8 cellular contexts compared by ENCODE assay signal in the genomic region with DNA sequence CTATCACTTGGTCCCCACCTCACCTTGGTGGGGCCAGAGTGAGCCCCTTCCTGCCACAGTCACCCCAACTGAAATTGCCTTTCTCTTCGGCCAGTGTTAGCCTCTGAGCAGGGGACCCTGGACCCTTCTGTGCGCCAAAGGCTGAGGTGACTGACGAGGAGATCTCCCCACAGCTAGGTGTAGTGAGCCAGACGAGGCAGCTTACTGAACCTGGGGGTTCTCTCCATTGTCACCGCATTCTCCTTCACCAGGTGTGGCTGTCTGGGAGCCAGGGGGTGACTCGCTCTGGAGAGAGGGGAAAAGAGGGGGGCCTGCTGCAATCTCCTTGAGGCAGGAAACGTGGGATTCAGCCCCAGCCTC. TPM values are rescaled to one million over a fixed set of nuclear protein-coding genes. Genes with fewer than 3 reads are reported as not detected.
DNase-seq lines count a peak whose midpoint lies in the region; ATAC-seq, FAIRE-seq and TF ChIP-seq lines count a peak whose summit lies in the region.

No MANE protein-coding gene starts in this region.

- FAIRE-seq in A549 (lab: Jason Lieb, UNC), result no peak

- no peak overlapping the region; the same call in 1 of the 2 replicates for H2AK5ac ChIP-seq in IMR-90 (ENCODE audit: low read depth, low read length)

- H3K9me3 ChIP-seq in A549, result no peaks in the 10 kb centered on the region
- peaks cover 6% of the 10 kb centered on the region for H3K9me3 ChIP-seq in IMR-90 (ENCODE audit: control insufficient read depth, insufficient read depth, low read length)
- no peaks in the 10 kb centered on the region for H3K9me3 ChIP-seq in mucosa of rectum (ENCODE audit: control insufficient read depth in 2 of 2, low read length in 2 of 2)

- H3K4me1 ChIP-seq in A549 (peaks cover 22% of the 10 kb centered on the region), IMR-90 (ENCODE audit: control insufficient read depth, insufficient read depth, low read length) (peaks cover 9% of the 10 kb centered on the region), mucosa of rectum (ENCODE audit: control insufficient read depth in 2 of 2, insufficient read depth in 2 of 2, low read length in 2 of 2) (peaks cover 11 to 20% of the 10 kb centered on the region in 2 donors)

- POLR2A ChIA-PET in A549 (lab: Yijun Ruan, JAX) (interaction anchor here (2.0 kb wide), 1 partner anchor 13 kb away, joined by 17 read pairs; no protein-coding TSS in a partner anchor), IMR-90 (lab: Charles Lee; ENCODE audit: unreplicated experiment) (no interaction called here)

- H3K27ac ChIP-seq in A549 (peak overlapping the region; percentile 1 to 95; a peak in 3 of 6 replicates), IMR-90 (ENCODE audit: insufficient read depth, low read length) (no peak overlapping the region), mucosa of rectum (ENCODE audit: low read depth in 2 of 2, low read length in 2 of 2) (no peak overlapping the region)

- H3K4me3 ChIP-seq in A549, result peak overlapping the region; percentile 100
- peak overlapping the region; percentile 82 for H3K4me3 ChIP-seq in IMR-90 (ENCODE audit: insufficient read depth, low read depth, low read length)
- H3K4me3 ChIP-seq in choroid plexus epithelial cell (ENCODE audit: low read depth, low read length), result peak overlapping the region; percentile 95
- H3K4me3 ChIP-seq in mucosa of rectum (ENCODE audit: low read length in 2 of 2), result peak overlapping the region; percentile 84 to 99

- H3K36me3 ChIP-seq in IMR-90 (ENCODE audit: control insufficient read depth, insufficient read depth, low read length) (peaks cover 13% of the 10 kb centered on the region), mucosa of rectum (ENCODE audit: control insufficient read depth in 2 of 2, insufficient read depth in 2 of 2, low read length in 2 of 2) (peaks cover 0 to 11% of the 10 kb centered on the region in 2 donors)

- peak overlapping the region; percentile 79 for H3K9ac ChIP-seq in IMR-90 (ENCODE audit: low read depth, low read length)
- peak overlapping the region; percentile 41 to 94 for H3K9ac ChIP-seq in mucosa of rectum (ENCODE audit: low read depth in 1 of 2, low read length in 2 of 2)

- peak overlapping the region; percentile 99 for H2AK9ac ChIP-seq in IMR-90 (replicated peaks; ENCODE audit: low read depth, low read length, poor library complexity)

- H4K20me1 ChIP-seq in IMR-90 (ENCODE audit: insufficient read depth, low read length), result peaks cover 31% of the 10 kb centered on the region

- TF ChIP-seq POLR2A in A549 (IDR thresholded peaks at IDR 0.05; ENCODE audit: low read length) (no peak), IMR-90 (IDR thresholded peaks at IDR 0.05; ENCODE audit: low read depth, low read length) (no peak)

- H3K56ac ChIP-seq in IMR-90 (ENCODE audit: extremely low read depth, insufficient read depth, low read length), result peak overlapping the region; percentile 32; the same call in 1 of the 2 replicates

- H2AFZ ChIP-seq in IMR-90 (replicated peaks; ENCODE audit: low read length, poor library complexity), result peak overlapping the region; percentile 49

- H2BK20ac ChIP-seq in IMR-90 (ENCODE audit: low read depth, low read length), result no peak overlapping the region

- ATAC-seq in A549 (no peak), IMR-90 (ENCODE audit: low read depth) (no peak), HG03469 (IDR thresholded peaks at IDR 0.05; ENCODE audit: unreplicated experiment) (no peak)

- no peak overlapping the region for H2BK5ac ChIP-seq in IMR-90 (ENCODE audit: low read depth, low read length, poor library complexity, severe bottlenecking)

- BruUV-seq in IMR-90 (replicated peaks; lab: Mats Ljungman, UMichigan), result no TSS peak

- H3K4ac ChIP-seq in IMR-90 (ENCODE audit: low read depth, low read length), result no peak overlapping the region

- CTCF ChIA-PET in A549 (lab: Yijun Ruan, JAX), result no interaction called here
- CTCF ChIA-PET in IMR-90 (lab: Yijun Ruan, JAX), result no interaction called here

- no peak overlapping the region for H4K8ac ChIP-seq in IMR-90 (ENCODE audit: low read depth in 2 of 2, low read length in 2 of 2)

- peak overlapping the region; percentile 77 for H3K23ac ChIP-seq in IMR-90 (ENCODE audit: low read depth, low read length)

- no peak overlapping the region for H4K91ac ChIP-seq in IMR-90 (ENCODE audit: insufficient read depth, low read depth, low read length)

- TF ChIP-seq CTCF in A549 (IDR thresholded peaks at IDR 0.05) (no peak), IMR-90 (conservative IDR thresholded peaks at IDR 0.05; ENCODE audit: low read depth, low read length) (no peak), choroid plexus epithelial cell (conservative IDR thresholded peaks at IDR 0.05; ENCODE audit: low read depth, low read length) (no peak)

- H2BK15ac ChIP-seq in IMR-90 (ENCODE audit: low read depth, low read length), result no peak overlapping the region

- H3K27me3 ChIP-seq in IMR-90 (ENCODE audit: control insufficient read depth, insufficient read depth, low read length) (no peaks in the 10 kb centered on the region; the same call in 1 of the 2 replicates), mucosa of rectum (ENCODE audit: control insufficient read depth in 2 of 2, insufficient read depth in 2 of 2, low read length in 2 of 2) (peaks cover 0 to 2% of the 10 kb centered on the region in 2 donors)

- TF ChIP-seq RAD21 in A549 (conservative IDR thresholded peaks at IDR 0.05 in 1 of 2, IDR thresholded peaks at IDR 0.05 in 1 of 2) (no peak), IMR-90 (IDR thresholded peaks at IDR 0.05; ENCODE audit: low read length) (no peak)

- TF ChIP-seq EP300 in A549 (IDR thresholded peaks at IDR 0.05), result no peak

- dilution Hi-C loops in IMR-90 (cut with HindIII; ENCODE audit: low sequenced_read_pairs, unreplicated experiment), result no loop called here

- WGBS in A549 (ENCODE audit: missing lambda C conversion rate), result 51% methylated on average over 3 of the region's 7 CpGs
- WGBS in IMR-90 (ENCODE audit: extremely low coverage in 2 of 2, insufficient read length in 1 of 2), 2 experiments, result no CpG with 5 or more reads among the region's 7 CpGs

- no peak overlapping the region for H3K18ac ChIP-seq in IMR-90 (ENCODE audit: low read depth, low read length)

- H3K9me1 ChIP-seq in IMR-90 (ENCODE audit: insufficient read depth, low read length), result peaks cover 8% of the 10 kb centered on the region; the same call in 1 of the 2 replicates

- H3K14ac ChIP-seq in IMR-90 (replicated peaks; ENCODE audit: low read depth, low read length), result no peak overlapping the region; the same call in 1 of the 2 replicates

- no peak overlapping the region for H4K5ac ChIP-seq in IMR-90 (ENCODE audit: low read depth, low read length)

- peaks cover 29 to 55% of the 10 kb centered on the region in 2 experiments for H3K79me1 ChIP-seq in IMR-90 (ENCODE audit: low read depth in 1 of 2, low read length in 2 of 2)

- DNase-seq in A549 (ENCODE audit: low read depth in 1 of 2, low spot score in 1 of 2) (no peak), IMR-90 (no peak), choroid plexus epithelial cell (ENCODE audit: low read depth) (no peak), NCI-H1417 treated with DMSO at 0.1 percent for 48 hours (lab: John Stamatoyannopoulos, UW) (no peak), NCI-H1694 (lab: John Stamatoyannopoulos, UW) (no peak)
- no peak for DNase-seq in NK-92 treated with Interleukin-12 subunit alpha and Interleukin-12 subunit beta, amount 100 ng/mL, for 24 hours (lab: John Stamatoyannopoulos, UW)

- intact Hi-C loops in IMR-90 (cut with micrococcal nuclease), result no loop called here

- H3K4me2 ChIP-seq in A549 (peak overlapping the region; percentile 72), IMR-90 (ENCODE audit: low read depth, low read length) (peak overlapping the region; percentile 99)

- in situ Hi-C loops in IMR-90 (cut with MboI; ENCODE audit: low sequenced_read_pairs), result loop anchor here (5.0 kb wide), 1 partner anchor 255 kb away; a partner anchor contains a TSS

- no peak overlapping the region for H2BK120ac ChIP-seq in IMR-90 (ENCODE audit: low read depth, low read length)

RNA-seq across cellular contexts. Expression of a gene that starts 1.3 kb away (rescaled TPM):
- polyA plus RNA-seq in A549 (2011; rRNA removed), result 374 and 406 TPM in 2 replicates
- 710 and 713 TPM in 2 replicates for polyA plus RNA-seq in A549 (2012; cell fraction: cytosol; rRNA removed)
- polyA plus RNA-seq in A549 (2012; cell fraction: nucleus; rRNA removed), result 369 and 438 TPM in 2 replicates
- 399 to 449 TPM (median 404 TPM) in 3 replicates for polyA plus RNA-seq in A549 (2017; fragmentation: RNase III; extraction: RNeasy Plus Mini Kit Qiagen cat#74134 plus additional on column Dnase treatment)
- 95.9 and 197 TPM in 2 replicates for polyA minus RNA-seq in A549 (2011; rRNA and poly(A)+ RNA removed)
- 104 and 143 TPM in 2 replicates for total RNA-seq in IMR-90 (2012; rRNA removed)
- 643 and 742 TPM in 2 replicates for polyA plus RNA-seq in IMR-90 (2012; rRNA removed)
- 708 and 845 TPM in 2 replicates for polyA plus RNA-seq in IMR-90 (2012; cell fraction: cytosol; rRNA removed)
- polyA plus RNA-seq in IMR-90 (2012; cell fraction: nucleus; rRNA removed; ENCODE audit: low replicate concordance), result 193 and 240 TPM in 2 replicates

RNA-seq across cellular contexts. Expression of a gene that starts 1.4 kb away (rescaled TPM):
- 29.7 and 44.5 TPM in 2 replicates for polyA plus RNA-seq in A549 (2011; rRNA removed)
- polyA plus RNA-seq in A549 (2012; cell fraction: cytosol; rRNA removed), result 88.3 and 93.3 TPM in 2 replicates
- 74.6 and 91.8 TPM in 2 replicates for polyA plus RNA-seq in A549 (2012; cell fraction: nucleus; rRNA removed)
- 29.0 to 44.0 TPM (median 40.2 TPM) in 3 replicates for polyA plus RNA-seq in A549 (2017; fragmentation: RNase III; extraction: RNeasy Plus Mini Kit Qiagen cat#74134 plus additional on column Dnase treatment)
- 35.1 and 58.5 TPM in 2 replicates for polyA minus RNA-seq in A549 (2011; rRNA and poly(A)+ RNA removed)
- 15.8 and 20.6 TPM in 2 replicates for total RNA-seq in IMR-90 (2012; rRNA removed)
- 50.7 and 67.9 TPM in 2 replicates for polyA plus RNA-seq in IMR-90 (2012; rRNA removed)
- 89.2 and 152 TPM in 2 replicates for polyA plus RNA-seq in IMR-90 (2012; cell fraction: cytosol; rRNA removed)
- polyA plus RNA-seq in IMR-90 (2012; cell fraction: nucleus; rRNA removed; ENCODE audit: low replicate concordance), result 43.7 and 86.3 TPM in 2 replicates

RNA-seq across cellular contexts. Expression of a gene that starts 14.5 kb away (rescaled TPM):
- polyA plus RNA-seq in A549 (2011; rRNA removed) (27.4 and 28.8 TPM in 2 replicates), A549 (2017; fragmentation: RNase III; extraction: RNeasy Plus Mini Kit Qiagen cat#74134 plus additional on column Dnase treatment) (51.9 to 54.2 TPM (median 54.1 TPM) in 3 replicates), IMR-90 (2012; rRNA removed) (78.5 and 101 TPM in 2 replicates)
- polyA plus RNA-seq in A549 (2012; cell fraction: cytosol; rRNA removed), result 130 and 158 TPM in 2 replicates
- 175 and 229 TPM in 2 replicates for polyA plus RNA-seq in A549 (2012; cell fraction: nucleus; rRNA removed)
- polyA minus RNA-seq in A549 (2011; rRNA and poly(A)+ RNA removed), result 11.4 and 16.0 TPM in 2 replicates
- total RNA-seq in IMR-90 (2012; rRNA removed), result 13.3 and 15.8 TPM in 2 replicates
- polyA plus RNA-seq in IMR-90 (2012; cell fraction: cytosol; rRNA removed), result 154 and 169 TPM in 2 replicates
- 36.8 and 84.4 TPM in 2 replicates for polyA plus RNA-seq in IMR-90 (2012; cell fraction: nucleus; rRNA removed; ENCODE audit: low replicate concordance)

RNA-seq across cellular contexts. Expression of a gene that starts 20.4 kb away (rescaled TPM):
- polyA plus RNA-seq in A549 (2011; rRNA removed) (1.0 and 1.2 TPM in 2 replicates), A549 (2017; fragmentation: RNase III; extraction: RNeasy Plus Mini Kit Qiagen cat#74134 plus additional on column Dnase treatment) (1.5 to 1.6 TPM (median 1.5 TPM) in 3 replicates), IMR-90 (2012; rRNA removed) (0.04 and 0.07 TPM in 2 replicates)
- polyA plus RNA-seq in A549 (2012; cell fraction: cytosol; rRNA removed), result 2.1 and 2.8 TPM in 2 replicates
- polyA plus RNA-seq in A549 (2012; cell fraction: nucleus; rRNA removed), result 4.1 and 5.7 TPM in 2 replicates
- polyA minus RNA-seq in A549 (2011; rRNA and poly(A)+ RNA removed), result 1.2 and 1.5 TPM in 2 replicates
- total RNA-seq in IMR-90 (2012; rRNA removed), result not detected in 2 replicates
- 0.05 and 0.08 TPM in 2 replicates for polyA plus RNA-seq in IMR-90 (2012; cell fraction: cytosol; rRNA removed)
- 0.18 and 0.84 TPM in 2 replicates for polyA plus RNA-seq in IMR-90 (2012; cell fraction: nucleus; rRNA removed; ENCODE audit: low replicate concordance)

RNA-seq across cellular contexts. Expression of a gene that starts 41.3 kb away (rescaled TPM):
- polyA plus RNA-seq in A549 (2011; rRNA removed) (30.8 and 32.6 TPM in 2 replicates), A549 (2017; fragmentation: RNase III; extraction: RNeasy Plus Mini Kit Qiagen cat#74134 plus additional on column Dnase treatment) (12.3 to 18.1 TPM (median 15.1 TPM) in 3 replicates), IMR-90 (2012; rRNA removed) (19.1 and 21.5 TPM in 2 replicates)
- 48.7 and 67.4 TPM in 2 replicates for polyA plus RNA-seq in A549 (2012; cell fraction: cytosol; rRNA removed)
- 203 and 238 TPM in 2 replicates for polyA plus RNA-seq in A549 (2012; cell fraction: nucleus; rRNA removed)
- polyA minus RNA-seq in A549 (2011; rRNA and poly(A)+ RNA removed), result 15.6 and 19.4 TPM in 2 replicates
- 1.4 and 1.9 TPM in 2 replicates for total RNA-seq in IMR-90 (2012; rRNA removed)
- polyA plus RNA-seq in IMR-90 (2012; cell fraction: cytosol; rRNA removed), result 14.3 and 20.8 TPM in 2 replicates
- 31.8 and 52.0 TPM in 2 replicates for polyA plus RNA-seq in IMR-90 (2012; cell fraction: nucleus; rRNA removed; ENCODE audit: low replicate concordance)

Comparison
In these comparisons a context has a peak if more than half of its experiments do, and no peak if none do; other contexts are left out.
1. H3K27ac ChIP-seq: peak in A549 (2 of 2); none in IMR-90 (single experiment) and mucosa of rectum (0 of 2).
2. Peak in every context shown above with its lines, with median percentiles within 50 percentile points of each other: H3K4me3 ChIP-seq.